Comparison of ENCODE assay signal across 17 cellular contexts in genomic region chr2:9696731-9697130, GRCh38.
A peak's percentile ranks its signal among the peaks of the same experiment; 100 is the strongest.
DNase-seq lines count a peak whose midpoint lies in the region; FAIRE-seq and TF ChIP-seq lines count a peak whose summit lies in the region.
"Had no signal": no experiment of that assay in that cellular context is flagged by ENCODE, and none has a peak within 500 bp of the region (broad histone marks: within the 10 kb centered on the region; RNA-seq: fewer than 3 reads in every experiment).

No MANE protein-coding gene starts in this region.

- H3K9me2 ChIP-seq in Karpas-422 (replicated peaks; ENCODE audit: insufficient read depth, low read length) = no peaks in the 10 kb centered on the region

- H3K79me2 ChIP-seq in keratinocyte (ENCODE audit: control insufficient read depth, insufficient read depth, low read length) (no peaks in the 10 kb centered on the region), Karpas-422 (ENCODE audit: low read length) (no peaks in the 10 kb centered on the region)

- H3K27ac Mint-ChIP-seq in Caco-2 (ENCODE audit: unreplicated experiment) = peak overlapping the region; percentile 88
- no peak overlapping the region for H3K27ac Mint-ChIP-seq in activated T-helper 1 cell treated with anti-CD3 and anti-CD28 coated beads, Interleukin-12 subunit alpha, Interleukin-12 subunit beta, Interleukin-2, Interleukin-4 antibody, amounts not matched to agents 30 ng/mL and 10 ng/mL and 1 ng/mL, durations not matched to agents 14 hours and 24 hours and 36 hours
- H3K27ac Mint-ChIP-seq: CD4-positive, CD25-positive, alpha-beta regulatory T cell; GM23338; H9 had no signal

- BruUV-seq in Caco-2 (replicated peaks; lab: Mats Ljungman, UMichigan) = no TSS peak

- H3K4me3 ChIP-seq in Caco-2 (ENCODE audit: low read depth, low read length) = no peak overlapping the region
- H3K4me3 ChIP-seq in bronchial epithelial cell (ENCODE audit: low read depth, low read length) = no peak overlapping the region
- H3K4me3 ChIP-seq in keratinocyte (ENCODE audit: control insufficient read depth in 2 of 3, extremely low read depth in 1 of 3, insufficient read depth in 2 of 3, low read depth in 1 of 3, low read length in 3 of 3) = no peak overlapping the region
- no peak overlapping the region for H3K4me3 ChIP-seq in sigmoid colon
- H3K4me3 ChIP-seq in Karpas-422 (ENCODE audit: low read length) = no peak overlapping the region
- H3K4me3 ChIP-seq: BLaER1 treated with 17β-estradiol and CSF1 and Interleukin-3, amounts not matched to agents 10 nM and 100 nM; GM23338 had no signal

- H3K27ac ChIP-seq in keratinocyte (ENCODE audit: control insufficient read depth, insufficient read depth, low read length) (no peak overlapping the region), sigmoid colon (no peak overlapping the region), Karpas-422 (ENCODE audit: low read length) (no peak overlapping the region)
- H3K27ac ChIP-seq: BLaER1 treated with 17β-estradiol and CSF1 and Interleukin-3, amounts not matched to agents 10 nM and 100 nM had no signal

- H3K9ac ChIP-seq in keratinocyte (ENCODE audit: control insufficient read depth, extremely low read depth, insufficient read depth, low read length) (no peak overlapping the region), Karpas-422 (ENCODE audit: low read length) (no peak overlapping the region)
- H3K9ac ChIP-seq: BLaER1 treated with 17β-estradiol and CSF1 and Interleukin-3, amounts not matched to agents 10 nM and 100 nM had no signal

- H3K4me3 Mint-ChIP-seq in Caco-2 (ENCODE audit: unreplicated experiment) = no peak overlapping the region
- H3K4me3 Mint-ChIP-seq in activated T-helper 1 cell treated with anti-CD3 and anti-CD28 coated beads, Interleukin-12 subunit alpha, Interleukin-12 subunit beta, Interleukin-2, Interleukin-4 antibody, amounts not matched to agents 30 ng/mL and 10 ng/mL and 1 ng/mL, durations not matched to agents 14 hours and 24 hours and 36 hours = no peak overlapping the region
- H3K4me3 Mint-ChIP-seq: CD4-positive, CD25-positive, alpha-beta regulatory T cell; GM23338; H9 had no signal

- no peak for TF ChIP-seq EP300 in sigmoid colon (IDR thresholded peaks at IDR 0.05)

- no peaks in the 10 kb centered on the region for H3K36me3 Mint-ChIP-seq in Caco-2 (ENCODE audit: insufficient read depth, unreplicated experiment)
- no peaks in the 10 kb centered on the region for H3K36me3 Mint-ChIP-seq in activated T-helper 1 cell treated with anti-CD3 and anti-CD28 coated beads, Interleukin-12 subunit alpha, Interleukin-12 subunit beta, Interleukin-2, Interleukin-4 antibody, amounts not matched to agents 30 ng/mL and 10 ng/mL and 1 ng/mL, durations not matched to agents 14 hours and 24 hours and 36 hours (ENCODE audit: low read depth)
- H3K36me3 Mint-ChIP-seq: CD4-positive, CD25-positive, alpha-beta regulatory T cell had no signal

- peaks cover 19% of the 10 kb centered on the region for H3K4me1 Mint-ChIP-seq in Caco-2 (ENCODE audit: low read depth, unreplicated experiment)
- peaks cover 34% of the 10 kb centered on the region for H3K4me1 Mint-ChIP-seq in activated T-helper 1 cell treated with anti-CD3 and anti-CD28 coated beads, Interleukin-12 subunit alpha, Interleukin-12 subunit beta, Interleukin-2, Interleukin-4 antibody, amounts not matched to agents 30 ng/mL and 10 ng/mL and 1 ng/mL, durations not matched to agents 14 hours and 24 hours and 36 hours (ENCODE audit: low read depth)

- H3K27me3 Mint-ChIP-seq in Caco-2 (ENCODE audit: insufficient read depth, unreplicated experiment) = no peaks in the 10 kb centered on the region
- no peaks in the 10 kb centered on the region for H3K27me3 Mint-ChIP-seq in activated T-helper 1 cell treated with anti-CD3 and anti-CD28 coated beads, Interleukin-12 subunit alpha, Interleukin-12 subunit beta, Interleukin-2, Interleukin-4 antibody, amounts not matched to agents 30 ng/mL and 10 ng/mL and 1 ng/mL, durations not matched to agents 14 hours and 24 hours and 36 hours (ENCODE audit: insufficient read depth)
- H3K27me3 Mint-ChIP-seq: CD4-positive, CD25-positive, alpha-beta regulatory T cell had no signal

- no peak for DNase-seq in Caco-2
- peak; percentile 47 for DNase-seq in bronchial epithelial cell (ENCODE audit: low read depth)
- no peak for DNase-seq in keratinocyte (ENCODE audit: low read depth, low spot score)
- DNase-seq in sigmoid colon = peak; percentile 17
- no peak for DNase-seq in Karpas-422
- DNase-seq in GM03348 (ENCODE audit: low spot score) = no peak
- DNase-seq in activated T-helper 1 cell treated with anti-CD3 and anti-CD28 coated beads, Interleukin-12 subunit alpha, Interleukin-12 subunit beta, Interleukin-2, Interleukin-4 antibody, amounts not matched to agents 30 ng/mL and 10 ng/mL and 1 ng/mL, durations not matched to agents 14 hours and 24 hours and 36 hours (ENCODE audit: low spot score) = no peak
- DNase-seq: 8988T; ACHN; CD4-positive, CD25-positive, alpha-beta regulatory T cell; DMS79; H9 had no signal

- H3K27me3 ChIP-seq in Caco-2 (replicated peaks; ENCODE audit: control insufficient read depth, insufficient read depth, low read length) = no peaks in the 10 kb centered on the region
- no peaks in the 10 kb centered on the region for H3K27me3 ChIP-seq in bronchial epithelial cell (ENCODE audit: control insufficient read depth, insufficient read depth, low read length)
- no peaks in the 10 kb centered on the region for H3K27me3 ChIP-seq in keratinocyte (ENCODE audit: control insufficient read depth, extremely low read depth, insufficient read depth, low read length)
- H3K27me3 ChIP-seq in sigmoid colon = no peaks in the 10 kb centered on the region
- no peaks in the 10 kb centered on the region for H3K27me3 ChIP-seq in Karpas-422 (ENCODE audit: low read length)
- H3K27me3 ChIP-seq: BLaER1 treated with 17β-estradiol and CSF1 and Interleukin-3, amounts not matched to agents 10 nM and 100 nM had no signal

- CTCF ChIA-PET in Caco-2 (lab: Charles Lee) = interaction anchor here (1.4 kb wide), 2 partner anchors 74 to 141 kb away, joined by 3 to 4 read pairs; partner anchors contain the start of gene ADAM17

- FAIRE-seq in bronchial epithelial cell (lab: Jason Lieb, UNC) (no peak), keratinocyte (lab: Jason Lieb, UNC) (no peak)
- FAIRE-seq: GM12891, HepG2, HTR-8/SVneo had no signal

- H4K20me1 ChIP-seq in keratinocyte (ENCODE audit: control insufficient read depth, extremely low read depth, insufficient read depth, low read length) (no peaks in the 10 kb centered on the region), Karpas-422 (ENCODE audit: insufficient read depth, low read depth, low read length) (no peaks in the 10 kb centered on the region)
- H4K20me1 ChIP-seq: BLaER1 treated with 17β-estradiol and CSF1 and Interleukin-3, amounts not matched to agents 10 nM and 100 nM had no signal

- no peak for TF ChIP-seq CTCF in Caco-2 (IDR thresholded peaks at IDR 0.05; ENCODE audit: insufficient read depth in 1 of 2, low read depth in 1 of 2, low read length in 1 of 2, severe bottlenecking in 1 of 2, unreplicated experiment in 1 of 2)
- TF ChIP-seq CTCF in bronchial epithelial cell (IDR thresholded peaks at IDR 0.05; ENCODE audit: insufficient read depth, low read length, severe bottlenecking) = no peak
- no peak for TF ChIP-seq CTCF in keratinocyte (optimal IDR thresholded peaks at IDR 0.05 in 1 of 3, IDR thresholded peaks at IDR 0.05 in 1 of 3, conservative IDR thresholded peaks at IDR 0.05 in 1 of 3; ENCODE audit: extremely low read depth in 1 of 3, insufficient read depth in 2 of 3, low read length in 3 of 3)
- no peak for TF ChIP-seq CTCF in sigmoid colon (IDR thresholded peaks at IDR 0.05)

- H3K4me2 ChIP-seq in keratinocyte (ENCODE audit: control insufficient read depth, extremely low read depth, insufficient read depth, low read depth, low read length) = peak overlapping the region; percentile 33
- no peak overlapping the region for H3K4me2 ChIP-seq in Karpas-422 (ENCODE audit: low read depth, low read length, poor library complexity, severe bottlenecking)
- H3K4me2 ChIP-seq: GM23338 had no signal

- POLR2A ChIA-PET in Caco-2 (lab: Charles Lee) = interaction anchor here (1.9 kb wide), 1 partner anchor 66 kb away, joined by 13 read pairs; the partner anchor contains the start of gene YWHAQ

- H2AFZ ChIP-seq in keratinocyte (ENCODE audit: control insufficient read depth, low read length) (no peak overlapping the region), Karpas-422 (ENCODE audit: low read length) (no peak overlapping the region)
- H2AFZ ChIP-seq: GM23338 had no signal

- H3K9me3 ChIP-seq in Caco-2 (no peaks in the 10 kb centered on the region), keratinocyte (ENCODE audit: control insufficient read depth, low read depth, low read length) (no peaks in the 10 kb centered on the region), sigmoid colon (no peaks in the 10 kb centered on the region), Karpas-422 (ENCODE audit: low read length) (no peaks in the 10 kb centered on the region)

- H3K9me3 Mint-ChIP-seq in Caco-2 (ENCODE audit: unreplicated experiment) = no peaks in the 10 kb centered on the region
- H3K9me3 Mint-ChIP-seq in activated T-helper 1 cell treated with anti-CD3 and anti-CD28 coated beads, Interleukin-12 subunit alpha, Interleukin-12 subunit beta, Interleukin-2, Interleukin-4 antibody, amounts not matched to agents 30 ng/mL and 10 ng/mL and 1 ng/mL, durations not matched to agents 14 hours and 24 hours and 36 hours = peaks cover 9% of the 10 kb centered on the region
- H3K9me3 Mint-ChIP-seq: GM23338, H9 had no signal

- H3K36me3 ChIP-seq in Caco-2 (ENCODE audit: control insufficient read depth, insufficient read depth, low read length) (no peaks in the 10 kb centered on the region), bronchial epithelial cell (ENCODE audit: control insufficient read depth, insufficient read depth, low read length) (no peaks in the 10 kb centered on the region), keratinocyte (ENCODE audit: control insufficient read depth in 2 of 2, extremely low read depth in 1 of 2, insufficient read depth in 2 of 2, low read length in 2 of 2) (no peaks in the 10 kb centered on the region), sigmoid colon (no peaks in the 10 kb centered on the region), Karpas-422 (ENCODE audit: insufficient read depth, low read length) (no peaks in the 10 kb centered on the region)
- H3K36me3 ChIP-seq: BLaER1 treated with 17β-estradiol and CSF1 and Interleukin-3, amounts not matched to agents 10 nM and 100 nM had no signal

- intact Hi-C loops in Caco-2 (cut with micrococcal nuclease; ENCODE audit: unreplicated experiment) (loop anchor here (1.0 to 2.0 kb wide), 3 partner anchors 52 to 141 kb away; partner anchors contain the start of genes ADAM17 and YWHAQ), sigmoid colon (cut with DNase I) (no loop called here)
- intact Hi-C loops in activated T-helper 1 cell treated with anti-CD3 and anti-CD28 coated beads, Interleukin-12 subunit alpha, Interleukin-12 subunit beta, Interleukin-2, Interleukin-4 antibody, amounts not matched to agents 30 ng/mL and 10 ng/mL and 1 ng/mL, durations not matched to agents 14 hours and 24 hours and 36 hours (cut with micrococcal nuclease) = loop anchor here (5.0 kb wide), 1 partner anchor 146 kb away; the partner anchor contains the start of gene TAF1B

- dilution Hi-C loops in keratinocyte (cut with MboI; ENCODE audit: extremely low pct_ligation_motif_present, low sequenced_read_pairs) = no loop called here

- H3K4me1 ChIP-seq in Caco-2 = peaks cover 38% of the 10 kb centered on the region
- peaks cover 38% of the 10 kb centered on the region for H3K4me1 ChIP-seq in keratinocyte (ENCODE audit: control insufficient read depth, extremely low read depth, insufficient read depth, low read length)
- peaks cover 0 to 16% (median 14%) of the 10 kb centered on the region in 4 donors for H3K4me1 ChIP-seq in sigmoid colon
- peaks cover 6% of the 10 kb centered on the region; the same call in 1 of the 2 replicates for H3K4me1 ChIP-seq in Karpas-422 (ENCODE audit: low read length)

- no peak for TF ChIP-seq POLR2A in sigmoid colon (IDR thresholded peaks at IDR 0.05)

- H3K9me1 ChIP-seq in keratinocyte (ENCODE audit: control insufficient read depth, extremely low read depth, insufficient read depth, low read length) = no peaks in the 10 kb centered on the region

- WGBS in sigmoid colon, 2 donors = 67 to 92% methylated on average over 4 of the region's 4 CpGs

Comparison
In these comparisons a context has a peak if more than half of its experiments do, and no peak if none do; other contexts are left out.
1. DNase-seq: peak in bronchial epithelial cell (single experiment) and sigmoid colon (single experiment); none in Caco-2 (0 of 2), keratinocyte (single experiment), Karpas-422 (single experiment), GM03348 (single experiment) and activated T-helper 1 cell treated with anti-CD3 and anti-CD28 coated beads, Interleukin-12 subunit alpha, Interleukin-12 subunit beta, Interleukin-2, Interleukin-4 antibody, amounts not matched to agents 30 ng/mL and 10 ng/mL and 1 ng/mL, durations not matched to agents 14 hours and 24 hours and 36 hours (single experiment).